In genomic region chr1:235866913-235867850, GRCh38 we compare ENCODE assay signal across 8 cellular contexts. TPM values are rescaled to one million over a fixed set of nuclear protein-coding genes. Genes with fewer than 3 reads are reported as not detected.
DNase-seq lines count a peak whose midpoint lies in the region; ATAC-seq and TF ChIP-seq lines count a peak whose summit lies in the region.

No MANE protein-coding gene starts in this region.

- H3K4me1 Mint-ChIP-seq in IgD-negative memory B cell, result peaks cover 31 to 35% (median 34%) of the 10 kb centered on the region in 3 donors

- peak overlapping the region; percentile 68 to 93 for H3K9ac ChIP-seq in mucosa of rectum (ENCODE audit: low read depth in 1 of 2, low read length in 2 of 2)

- H3K9me3 ChIP-seq in mucosa of rectum (ENCODE audit: control insufficient read depth in 2 of 2, low read length in 2 of 2), result no peaks in the 10 kb centered on the region

- peaks cover 2% of the 10 kb centered on the region for H3K36me3 Mint-ChIP-seq in IgD-negative memory B cell

- H3K4me3 Mint-ChIP-seq in IgD-negative memory B cell, result peak overlapping the region; percentile 82 to 99 (median 96)

- peak; percentile 68 for DNase-seq in DMS114 treated with DMSO at 0.1 percent for 48 hours (lab: John Stamatoyannopoulos, UW; ENCODE audit: unreplicated experiment)
- DNase-seq in OCI-M1 (lab: John Stamatoyannopoulos, UW), result peak; percentile 98
- DNase-seq in activated T-cell treated with anti-CD3 and anti-CD28 coated beads for 48 hours (ENCODE audit: low read depth), result peak; percentile 100
- DNase-seq in epithelial cell of proximal tubule (ENCODE audit: low read depth), result no peak
- DNase-seq in stimulated activated CD8-positive, alpha-beta memory T cell treated with anti-CD3 and anti-CD28 coated beads, Interleukin-4, amount 100 ng/mL, for 4 hours (ENCODE audit: low read depth in 2 of 2, low spot score in 1 of 2), result peak; percentile 92 to 95

- peak overlapping the region; percentile 93 to 94 for H3K27ac ChIP-seq in mucosa of rectum (ENCODE audit: low read depth in 2 of 2, low read length in 2 of 2)

- H3K9me3 Mint-ChIP-seq in IgD-negative memory B cell, result no peaks in the 10 kb centered on the region

- no peaks in the 10 kb centered on the region for H3K36me3 ChIP-seq in mucosa of rectum (ENCODE audit: control insufficient read depth in 2 of 2, insufficient read depth in 2 of 2, low read length in 2 of 2)

- no peak for TF ChIP-seq CTCF in epithelial cell of proximal tubule (conservative IDR thresholded peaks at IDR 0.05; ENCODE audit: low read depth, low read length)

- H3K4me3 ChIP-seq in epithelial cell of proximal tubule (ENCODE audit: low read depth, low read length), result peak overlapping the region; percentile 89
- peak overlapping the region; percentile 83 to 97 for H3K4me3 ChIP-seq in mucosa of rectum (ENCODE audit: low read length in 2 of 2)

- H3K4me1 ChIP-seq in mucosa of rectum (ENCODE audit: control insufficient read depth in 2 of 2, insufficient read depth in 2 of 2, low read length in 2 of 2), result peaks cover 8 to 16% of the 10 kb centered on the region in 2 donors

- peak overlapping the region; percentile 91 to 99 (median 99) for H3K27ac Mint-ChIP-seq in IgD-negative memory B cell

- no peaks in the 10 kb centered on the region for H3K27me3 Mint-ChIP-seq in IgD-negative memory B cell

- H3K27me3 ChIP-seq in mucosa of rectum (ENCODE audit: control insufficient read depth in 2 of 2, insufficient read depth in 2 of 2, low read length in 2 of 2), result no peaks in the 10 kb centered on the region

- peak; percentile 69 for ATAC-seq in GM21529 (IDR thresholded peaks at IDR 0.05; ENCODE audit: unreplicated experiment)

RNA-seq across cellular contexts. Expression of gene LYST, which starts 0.5 kb away (rescaled TPM):
- 29.4 TPM for polyA plus RNA-seq in IgD-negative memory B cell
- 2.5 and 10.3 TPM in 2 replicates for total RNA-seq in epithelial cell of proximal tubule
